ENCODE assay signal across 27 cellular contexts in genomic region chr14:86797075-86797351, GRCh38.
"Had no signal": no experiment of that assay in that cellular context is flagged by ENCODE, and none has a peak within 500 bp of the region (broad histone marks: within the 10 kb centered on the region; RNA-seq: fewer than 3 reads in every experiment).

No MANE protein-coding gene starts in this region.

- ATAC-seq: effector memory CD8-positive, alpha-beta T cell; gastrocnemius medialis; heart left ventricle; left colon; left ventricle myocardium superior; naive thymus-derived CD8-positive, alpha-beta T cell; sciatic nerve; stimulated activated naive B cell treated with anti-CD40 and anti-IgM and Interleukin-4, amounts not matched to agents 10 μg/mL and 1 μg/mL and 100 μg/mL, for 72 hours; upper lobe of right lung had no signal

- H3K4me1 ChIP-seq: esophagus squamous epithelium, gastrocnemius medialis, heart left ventricle, prostate gland, right atrium auricular region, upper lobe of right lung, uterus had no signal

- DNase-seq: cerebellar nuclear complex; cortex of kidney; effector memory CD8-positive, alpha-beta T cell; erythroblast; esophagus squamous epithelium; gastrocnemius medialis; heart left ventricle; hypothalamus; immature natural killer cell; islet precursor cell; left colon; left ventricle myocardium superior; midbrain; naive thymus-derived CD8-positive, alpha-beta T cell; nephron progenitor cell; nucleus accumbens; stimulated activated CD4-positive, alpha-beta T cell treated with anti-CD3 and anti-CD28 coated beads, Interleukin-2, amount 100 ng/mL, for 24 hours; stimulated activated CD4-positive, alpha-beta T cell treated with anti-CD3 and anti-CD28 coated beads, Interleukin-4, amount 100 ng/mL, for 4 hours; stimulated activated naive B cell treated with anti-CD40 and anti-IgM and Interleukin-4, amounts not matched to agents 10 μg/mL and 1 μg/mL and 100 μg/mL, for 72 hours; upper lobe of right lung; uterus had no signal

- H3K4me3 ChIP-seq: esophagus squamous epithelium, gastrocnemius medialis, heart left ventricle, lung, prostate gland, right atrium auricular region, thoracic aorta, tibial nerve, upper lobe of right lung, uterus had no signal

- H3K9me3 ChIP-seq: gastrocnemius medialis, heart left ventricle, prostate gland, right atrium auricular region, thoracic aorta, tibial nerve, upper lobe of right lung, uterus had no signal

- H3K36me3 ChIP-seq: esophagus squamous epithelium, gastrocnemius medialis, heart left ventricle, prostate gland, right atrium auricular region, thoracic aorta, tibial nerve, upper lobe of right lung, uterus had no signal

- H3K27me3 ChIP-seq: esophagus squamous epithelium, gastrocnemius medialis, heart left ventricle, right atrium auricular region, tibial nerve, upper lobe of right lung, uterus had no signal

- H3K27ac ChIP-seq: esophagus squamous epithelium, gastrocnemius medialis, heart left ventricle, prostate gland, right atrium auricular region, thoracic aorta, upper lobe of right lung, uterus had no signal
